Comparison of ENCODE assay signal across 8 cellular contexts in the genomic region with DNA sequence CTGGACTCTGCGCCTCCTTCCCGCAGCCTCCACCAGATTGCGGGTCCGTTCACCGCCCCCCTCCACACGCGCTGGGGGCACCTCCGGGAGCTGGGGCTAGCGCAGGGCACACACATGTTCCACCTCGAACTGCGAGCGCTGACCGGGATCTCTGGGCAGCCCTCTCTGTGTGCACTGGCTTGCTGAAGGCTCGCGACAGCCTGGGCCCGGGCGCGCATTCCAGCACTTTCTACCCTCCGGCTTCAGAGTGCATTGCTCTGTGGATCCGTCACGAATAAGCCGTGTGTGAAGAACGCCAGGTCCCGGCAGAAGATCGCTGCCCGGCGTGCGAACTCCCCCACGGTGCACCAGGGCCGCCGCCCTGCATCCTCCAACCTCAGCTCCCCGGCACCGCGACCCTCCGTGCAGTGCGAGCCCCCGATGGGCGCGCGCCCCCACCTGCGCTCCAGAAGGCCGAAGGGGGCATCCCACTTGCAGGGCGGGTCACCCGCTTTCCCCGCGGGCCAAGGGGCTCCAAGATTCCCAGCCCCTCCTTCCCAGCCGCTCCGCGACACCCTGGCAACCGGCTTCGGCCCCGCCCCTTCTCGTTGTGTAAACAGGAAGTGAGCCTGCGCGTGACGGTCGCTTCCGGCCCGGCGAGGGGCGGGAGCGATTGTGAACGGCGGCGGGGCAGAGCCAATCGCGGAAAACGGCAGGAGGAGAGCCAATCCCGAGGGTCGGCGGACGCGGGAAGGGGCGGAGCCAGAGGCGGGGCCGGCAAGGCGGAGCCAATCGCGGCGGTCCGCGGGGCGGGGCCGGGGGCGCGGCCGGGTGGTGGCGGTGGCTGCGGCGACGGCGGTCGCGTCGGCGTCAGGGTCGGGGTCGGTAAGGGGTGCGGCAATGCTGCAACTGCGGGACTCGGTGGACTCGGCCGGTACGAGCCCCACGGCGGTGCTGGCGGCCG. TPM values are rescaled to one million over a fixed set of nuclear protein-coding genes. Genes with fewer than 3 reads are reported as not detected.
DNase-seq lines count a peak whose midpoint lies in the region; ATAC-seq and TF ChIP-seq lines count a peak whose summit lies in the region.

A gene (plus strand): TSS at position 822 of the 943 bp plus-strand sequence. CDS start 58 bp downstream, at position 880.

- peaks cover 0 to 1% (median 0%) of the 10 kb centered on the region in 7 donors for H3K9me3 Mint-ChIP-seq in CD14-positive monocyte

- no peaks in the 10 kb centered on the region for H3K27me3 ChIP-seq in liver (ENCODE audit: control insufficient read depth in 4 of 4, insufficient read depth in 4 of 4, low read length in 3 of 4)

- TF ChIP-seq RAD21 in liver (IDR thresholded peaks at IDR 0.05): no peak

- DNase-seq in CD14-positive monocyte (ENCODE audit: low spot score): peak; percentile 98
- DNase-seq in NCI-H82 (lab: John Stamatoyannopoulos, UW): peak; percentile 99
- DNase-seq in activated CD4-positive, alpha-beta T cell treated with anti-CD3 and anti-CD28 coated beads, Interleukin-2, amount 50 U/mL, for 48 hours: peak; percentile 98
- DNase-seq in dermis blood vessel endothelial cell: peak; percentile 97
- peak; percentile 98 for DNase-seq in stimulated activated CD4-positive, alpha-beta T cell treated with anti-CD3 and anti-CD28 coated beads, Interleukin-4, amount 100 ng/mL, for 1 hour

- peak within 1 kb of the TSS; percentile 52 to 60 for H3K9ac ChIP-seq in liver (ENCODE audit: low read depth in 1 of 2, low read length in 2 of 2)

- peaks cover 9 to 39% (median 33%) of the 10 kb centered on the region in 4 donors for H3K4me1 ChIP-seq in liver (ENCODE audit: control insufficient read depth in 4 of 4, insufficient read depth in 4 of 4, low read length in 3 of 4)

- peak within 1 kb of the TSS; percentile 71 to 96 (median 84) for H3K4me3 ChIP-seq in liver (ENCODE audit: low read depth in 1 of 3, low read length in 3 of 3)

- H3K4me3 Mint-ChIP-seq in CD14-positive monocyte: peak within 1 kb of the TSS; percentile 92 to 94

- WGBS in liver: under 1% methylated on average over 108 of the region's 108 CpGs

- H3K9me3 ChIP-seq in liver (ENCODE audit: control insufficient read depth in 4 of 4, low read length in 3 of 4): no peaks in the 10 kb centered on the region

- H3K27ac ChIP-seq in liver (ENCODE audit: low read depth in 1 of 2, low read length in 2 of 2): peak within 1 kb of the TSS; percentile 59 to 78

- peaks cover 40% of the 10 kb centered on the region for H3K4me1 Mint-ChIP-seq in CD14-positive monocyte

- peaks cover 29 to 40% of the 10 kb centered on the region in 2 donors for H3K36me3 Mint-ChIP-seq in CD14-positive monocyte

- ATAC-seq in GM19397 (IDR thresholded peaks at IDR 0.05; ENCODE audit: unreplicated experiment): peak; percentile 90
- ATAC-seq in HG03565 (IDR thresholded peaks at IDR 0.05; ENCODE audit: unreplicated experiment): peak; percentile 92

- TF ChIP-seq CTCF in CD14-positive monocyte (IDR thresholded peaks at IDR 0.05) (no peak), liver (IDR thresholded peaks at IDR 0.05; ENCODE audit: low read depth, low read length, missing input control) (no peak)

- intact Hi-C loops in CD14-positive monocyte (cut with micrococcal nuclease): loop anchor here (1.0 to 10.0 kb wide), 4 partner anchors 25 to 280 kb away; a partner anchor contains a TSS

- H3K36me3 ChIP-seq in liver (ENCODE audit: control insufficient read depth in 4 of 4, insufficient read depth in 3 of 4, low read depth in 1 of 4, low read length in 3 of 4): peaks cover 10 to 21% (median 18%) of the 10 kb centered on the region in 4 donors

- H3K27me3 Mint-ChIP-seq in CD14-positive monocyte (ENCODE audit: low read depth in 3 of 3): peaks cover 0 to 16% (median 1%) of the 10 kb centered on the region in 3 donors

- peak within 1 kb of the TSS; percentile 31 to 90 (median 82) for H3K27ac Mint-ChIP-seq in CD14-positive monocyte

TF ChIP-seq in liver, 16 proteins besides CTCF, POLR2A, EP300 and RAD21:
- TF ChIP-seq YY1 (IDR thresholded peaks at IDR 0.05) (no peak), FOXA2 (IDR thresholded peaks at IDR 0.05) (peak; percentile 99), FOXA1 (IDR thresholded peaks at IDR 0.05) (peak; percentile 98), SP1 (IDR thresholded peaks at IDR 0.05) (peak; percentile 66), TAF1 (conservative IDR thresholded peaks at IDR 0.05) (no peak), GABPA (IDR thresholded peaks at IDR 0.05 in 1 of 2, conservative IDR thresholded peaks at IDR 0.05 in 1 of 2) (peak; percentile 89 to 97)
- TF ChIP-seq, protein P1, sequence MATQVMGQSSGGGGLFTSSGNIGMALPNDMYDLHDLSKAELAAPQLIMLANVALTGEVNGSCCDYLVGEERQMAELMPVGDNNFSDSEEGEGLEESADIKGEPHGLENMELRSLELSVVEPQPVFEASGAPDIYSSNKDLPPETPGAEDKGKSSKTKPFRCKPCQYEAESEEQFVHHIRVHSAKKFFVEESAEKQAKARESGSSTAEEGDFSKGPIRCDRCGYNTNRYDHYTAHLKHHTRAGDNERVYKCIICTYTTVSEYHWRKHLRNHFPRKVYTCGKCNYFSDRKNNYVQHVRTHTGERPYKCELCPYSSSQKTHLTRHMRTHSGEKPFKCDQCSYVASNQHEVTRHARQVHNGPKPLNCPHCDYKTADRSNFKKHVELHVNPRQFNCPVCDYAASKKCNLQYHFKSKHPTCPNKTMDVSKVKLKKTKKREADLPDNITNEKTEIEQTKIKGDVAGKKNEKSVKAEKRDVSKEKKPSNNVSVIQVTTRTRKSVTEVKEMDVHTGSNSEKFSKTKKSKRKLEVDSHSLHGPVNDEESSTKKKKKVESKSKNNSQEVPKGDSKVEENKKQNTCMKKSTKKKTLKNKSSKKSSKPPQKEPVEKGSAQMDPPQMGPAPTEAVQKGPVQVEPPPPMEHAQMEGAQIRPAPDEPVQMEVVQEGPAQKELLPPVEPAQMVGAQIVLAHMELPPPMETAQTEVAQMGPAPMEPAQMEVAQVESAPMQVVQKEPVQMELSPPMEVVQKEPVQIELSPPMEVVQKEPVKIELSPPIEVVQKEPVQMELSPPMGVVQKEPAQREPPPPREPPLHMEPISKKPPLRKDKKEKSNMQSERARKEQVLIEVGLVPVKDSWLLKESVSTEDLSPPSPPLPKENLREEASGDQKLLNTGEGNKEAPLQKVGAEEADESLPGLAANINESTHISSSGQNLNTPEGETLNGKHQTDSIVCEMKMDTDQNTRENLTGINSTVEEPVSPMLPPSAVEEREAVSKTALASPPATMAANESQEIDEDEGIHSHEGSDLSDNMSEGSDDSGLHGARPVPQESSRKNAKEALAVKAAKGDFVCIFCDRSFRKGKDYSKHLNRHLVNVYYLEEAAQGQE (IDR thresholded peaks at IDR 0.05): no peak

RNA-seq across cellular contexts. Expression of the gene that starts here (rescaled TPM):
- polyA plus RNA-seq in CD14-positive monocyte (10 to 100 TPM; 18.5 to 19.7 TPM), liver (10 to 100 TPM; 45.3 to 51.0 TPM)
- total RNA-seq in dermis blood vessel endothelial cell (29.4 and 32.9 TPM in 2 replicates), liver (10 to 100 TPM; 29.3 to 42.5 TPM)

Comparison
In these comparisons a context has a peak if more than half of its experiments do, and no peak if none do; other contexts are left out.
1. Peak in every context shown above with its lines: DNase-seq, ATAC-seq, H3K4me3 ChIP-seq and H3K27ac ChIP-seq.